Comparison of ENCODE assay signal across 1 cellular context in the genomic region with DNA sequence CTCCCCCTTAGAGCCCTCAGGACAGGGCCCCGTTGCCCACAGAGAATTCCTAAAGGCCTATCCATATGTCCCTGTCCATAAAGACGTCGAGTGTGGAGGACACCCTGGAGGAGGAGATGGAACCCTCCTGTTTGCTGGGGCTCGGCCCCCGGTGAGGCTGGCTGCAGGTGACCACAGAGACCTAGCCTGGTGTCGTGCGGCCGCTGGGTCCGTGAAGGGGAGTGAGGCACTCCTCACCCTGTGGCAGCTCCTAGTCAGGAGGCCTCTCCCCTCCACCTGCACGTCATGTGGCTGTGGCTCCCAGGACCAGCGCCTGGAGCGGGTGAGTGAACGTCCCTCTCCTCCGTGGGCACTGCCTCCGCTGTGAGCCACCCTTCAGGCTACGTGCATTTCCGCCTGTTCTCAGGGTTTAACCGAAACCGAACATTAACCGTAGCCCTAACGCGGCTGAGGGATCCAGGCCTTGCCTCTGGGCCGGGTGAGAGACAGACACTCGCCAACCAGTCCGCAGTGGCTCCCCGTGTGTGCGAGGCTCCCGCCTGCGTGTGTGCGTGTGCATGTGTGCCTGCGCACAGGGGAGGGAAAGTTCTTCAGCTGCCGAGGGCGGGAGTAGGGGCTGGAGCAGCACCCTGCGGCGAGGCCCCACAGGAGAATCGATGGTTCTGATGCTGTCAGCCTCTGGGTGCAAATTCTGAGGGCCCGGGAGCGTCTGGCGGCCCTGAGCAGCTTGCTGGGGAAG.
TF ChIP-seq lines count a peak whose summit lies in the region.

No MANE protein-coding gene starts in this region.

TF ChIP-seq in endothelial cell of umbilical vein, 7 proteins besides CTCF, POLR2A, EP300 and RAD21:
- no peak for TF ChIP-seq EZH2 (IDR thresholded peaks at IDR 0.05; ENCODE audit: borderline replicate concordance, low read depth, low read length, severe bottlenecking)
